Comparison of ENCODE assay signal across 1 cellular context in the genomic region with DNA sequence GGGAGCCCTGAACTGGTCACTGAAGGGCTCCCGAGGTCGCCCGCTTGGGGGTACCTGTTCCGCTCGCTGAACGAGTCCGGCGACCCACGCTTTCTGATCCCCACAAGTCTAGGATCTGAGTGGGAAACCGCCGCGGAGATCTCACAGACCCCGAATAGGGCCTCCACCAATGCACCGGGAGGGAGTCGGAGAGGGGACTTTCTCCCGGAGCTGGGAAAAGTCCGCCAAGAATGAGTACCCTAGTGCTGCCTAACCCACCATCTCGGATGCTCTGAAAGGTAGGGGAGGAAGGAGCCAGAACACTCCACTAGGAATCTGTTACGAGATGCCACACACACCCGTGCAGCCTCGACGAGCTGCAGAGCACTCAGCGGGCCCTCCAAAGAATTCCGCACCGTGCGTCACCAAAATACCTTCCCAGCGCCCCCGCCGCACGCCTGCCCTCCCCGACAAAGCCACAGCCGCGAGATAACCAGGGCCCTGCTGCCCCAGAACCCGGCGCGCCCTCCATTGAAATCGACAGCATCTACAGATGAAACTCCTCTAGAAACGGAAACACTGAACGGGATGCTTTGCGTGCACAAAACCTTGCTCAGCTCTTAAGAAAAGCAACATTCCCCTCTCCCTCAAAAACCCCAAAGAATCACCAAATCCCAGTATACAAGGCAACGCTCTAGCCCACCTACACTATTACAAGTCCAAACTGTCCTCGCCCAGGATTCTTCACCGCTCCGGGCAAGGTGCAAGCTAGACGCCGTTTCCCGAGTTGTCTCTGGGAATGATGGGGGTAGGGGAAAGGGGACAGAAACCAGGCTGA.
TF ChIP-seq lines count a peak whose summit lies in the region.

No MANE protein-coding gene starts in this region.

TF ChIP-seq in IMR-90, 13 proteins besides CTCF, POLR2A, EP300 and RAD21:
- TF ChIP-seq CEBPB (IDR thresholded peaks at IDR 0.05; ENCODE audit: low read depth, low read length) (no peak), RCOR1 (IDR thresholded peaks at IDR 0.05; ENCODE audit: insufficient replicate concordance, low read length) (no peak), FOS (IDR thresholded peaks at IDR 0.05; ENCODE audit: low read depth, low read length) (no peak; the same call in 1 of the 2 replicates), BHLHE40 (IDR thresholded peaks at IDR 0.05; ENCODE audit: low read depth, low read length) (peak; percentile 89), MAZ (IDR thresholded peaks at IDR 0.05; ENCODE audit: borderline replicate concordance, low read depth, low read length) (peak; percentile 61; the same call in 1 of the 2 replicates), CHD1 (IDR thresholded peaks at IDR 0.05; ENCODE audit: low read depth, low read length) (peak; percentile 90; the same call in 1 of the 2 replicates), MXI1 (IDR thresholded peaks at IDR 0.05; ENCODE audit: borderline replicate concordance, low read depth, low read length) (peak; percentile 31; the same call in 1 of the 2 replicates), SMC3 (IDR thresholded peaks at IDR 0.05; ENCODE audit: low read depth, low read length) (no peak), RFX5 (IDR thresholded peaks at IDR 0.05; ENCODE audit: low read depth, low read length) (no peak), MAFK (IDR thresholded peaks at IDR 0.05; ENCODE audit: low read depth, low read length) (no peak), NFE2L2 (IDR thresholded peaks at IDR 0.05; ENCODE audit: low read depth, low read length) (no peak)
- TF ChIP-seq, protein P1, sequence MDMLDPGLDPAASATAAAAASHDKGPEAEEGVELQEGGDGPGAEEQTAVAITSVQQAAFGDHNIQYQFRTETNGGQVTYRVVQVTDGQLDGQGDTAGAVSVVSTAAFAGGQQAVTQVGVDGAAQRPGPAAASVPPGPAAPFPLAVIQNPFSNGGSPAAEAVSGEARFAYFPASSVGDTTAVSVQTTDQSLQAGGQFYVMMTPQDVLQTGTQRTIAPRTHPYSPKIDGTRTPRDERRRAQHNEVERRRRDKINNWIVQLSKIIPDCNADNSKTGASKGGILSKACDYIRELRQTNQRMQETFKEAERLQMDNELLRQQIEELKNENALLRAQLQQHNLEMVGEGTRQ (IDR thresholded peaks at IDR 0.05; ENCODE audit: low read depth, low read length): no peak
- TF ChIP-seq, protein P2, sequence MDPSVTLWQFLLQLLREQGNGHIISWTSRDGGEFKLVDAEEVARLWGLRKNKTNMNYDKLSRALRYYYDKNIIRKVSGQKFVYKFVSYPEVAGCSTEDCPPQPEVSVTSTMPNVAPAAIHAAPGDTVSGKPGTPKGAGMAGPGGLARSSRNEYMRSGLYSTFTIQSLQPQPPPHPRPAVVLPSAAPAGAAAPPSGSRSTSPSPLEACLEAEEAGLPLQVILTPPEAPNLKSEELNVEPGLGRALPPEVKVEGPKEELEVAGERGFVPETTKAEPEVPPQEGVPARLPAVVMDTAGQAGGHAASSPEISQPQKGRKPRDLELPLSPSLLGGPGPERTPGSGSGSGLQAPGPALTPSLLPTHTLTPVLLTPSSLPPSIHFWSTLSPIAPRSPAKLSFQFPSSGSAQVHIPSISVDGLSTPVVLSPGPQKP (IDR thresholded peaks at IDR 0.05; ENCODE audit: borderline replicate concordance, low read depth, low read length): no peak
TF ChIP-seq in IMR-90: peak in this region for 4.
